In genomic region chr11:117614695-117615094, GRCh38 we compare ENCODE assay signal across 19 cellular contexts.
DNase-seq lines count a peak whose midpoint lies in the region; ATAC-seq and TF ChIP-seq lines count a peak whose summit lies in the region.
"Had no signal": no experiment of that assay in that cellular context is flagged by ENCODE, and none has a peak within 500 bp of the region (broad histone marks: within the 10 kb centered on the region; RNA-seq: fewer than 3 reads in every experiment).

No MANE protein-coding gene starts in this region.

- no peak overlapping the region for H4K8ac ChIP-seq in IMR-90 (ENCODE audit: low read depth in 2 of 2, low read length in 2 of 2)

- POLR2A ChIA-PET in IMR-90 (lab: Charles Lee; ENCODE audit: unreplicated experiment) = no interaction called here

- no peak overlapping the region for H3K4me3 ChIP-seq in GM06990 (replicated peaks; ENCODE audit: low read depth, low read length)
- no peak overlapping the region for H3K4me3 ChIP-seq in IMR-90 (ENCODE audit: insufficient read depth, low read depth, low read length)
- H3K4me3 ChIP-seq in sigmoid colon = no peak overlapping the region
- H3K4me3 ChIP-seq: pancreas had no signal

- H3K14ac ChIP-seq in IMR-90 (replicated peaks; ENCODE audit: low read depth, low read length) = no peak overlapping the region

- no peak overlapping the region for H4K5ac ChIP-seq in IMR-90 (ENCODE audit: low read depth, low read length)

- no peak overlapping the region for H2BK5ac ChIP-seq in IMR-90 (ENCODE audit: low read depth, low read length, poor library complexity, severe bottlenecking)

- H3K27me3 ChIP-seq in GM06990 (replicated peaks; ENCODE audit: control insufficient read depth, insufficient read depth, low read length) (no peaks in the 10 kb centered on the region), IMR-90 (ENCODE audit: control insufficient read depth, insufficient read depth, low read length) (peaks cover 7% of the 10 kb centered on the region), sigmoid colon (no peaks in the 10 kb centered on the region)
- H3K27me3 ChIP-seq: pancreas had no signal

- intact Hi-C loops in IMR-90 (cut with micrococcal nuclease) (no loop called here), sigmoid colon (cut with DNase I) (no loop called here)

- no peak overlapping the region for H2BK20ac ChIP-seq in IMR-90 (ENCODE audit: low read depth, low read length)

- no peaks in the 10 kb centered on the region for H3K9me1 ChIP-seq in IMR-90 (ENCODE audit: insufficient read depth, low read length)

- H3K4ac ChIP-seq in IMR-90 (ENCODE audit: low read depth, low read length) = no peak overlapping the region

- BruUV-seq in IMR-90 (replicated peaks; lab: Mats Ljungman, UMichigan) = no TSS peak

- in situ Hi-C loops in IMR-90 (cut with MboI; ENCODE audit: low sequenced_read_pairs) = no loop called here

- no peaks in the 10 kb centered on the region for H3K79me1 ChIP-seq in IMR-90 (ENCODE audit: low read depth in 1 of 2, low read length in 2 of 2)

- peaks cover 23% of the 10 kb centered on the region for H3K4me1 Mint-ChIP-seq in chondrocyte (ENCODE audit: low read depth)
- H3K4me1 Mint-ChIP-seq in activated T-cell treated with anti-CD3 and anti-CD28 coated beads, Interleukin-2, amount 50 U/mL, for 72 hours (ENCODE audit: low read depth) = peaks cover 14% of the 10 kb centered on the region
- H3K4me1 Mint-ChIP-seq: mesothelial cell of epicardium, natural killer cell had no signal

- no peak overlapping the region for H3K18ac ChIP-seq in IMR-90 (ENCODE audit: low read depth, low read length)

- no peak overlapping the region for H3K4me3 Mint-ChIP-seq in chondrocyte (ENCODE audit: unreplicated experiment)
- H3K4me3 Mint-ChIP-seq in activated T-cell treated with anti-CD3 and anti-CD28 coated beads, Interleukin-2, amount 50 U/mL, for 72 hours = no peak overlapping the region
- H3K4me3 Mint-ChIP-seq: activated CD4-positive, alpha-beta memory T cell treated with anti-CD3 and anti-CD28 coated beads, Interleukin-2, amount 10 ng/mL, durations not matched to agents 7 days and 5 days; CD4-positive, CD25-positive, alpha-beta regulatory T cell; dendritic cell treated with granulocyte-macrophage colony-stimulating factor and Interleukin-4, amounts not matched to agents 40 ng/mL and 50 ng/mL, for 4 days; mesothelial cell of epicardium; natural killer cell; T-helper 17 cell had no signal

- H3K36me3 Mint-ChIP-seq in chondrocyte (ENCODE audit: low read depth) = no peaks in the 10 kb centered on the region
- no peaks in the 10 kb centered on the region for H3K36me3 Mint-ChIP-seq in activated T-cell treated with anti-CD3 and anti-CD28 coated beads, Interleukin-2, amount 50 U/mL, for 72 hours (ENCODE audit: insufficient read depth in 2 of 2)
- H3K36me3 Mint-ChIP-seq: CD4-positive, CD25-positive, alpha-beta regulatory T cell; mesothelial cell of epicardium; natural killer cell had no signal

- no peak overlapping the region for H2BK120ac ChIP-seq in IMR-90 (ENCODE audit: low read depth, low read length)

- H3K9me3 ChIP-seq in IMR-90 (ENCODE audit: control insufficient read depth, insufficient read depth, low read length) = no peaks in the 10 kb centered on the region
- H3K9me3 ChIP-seq in sigmoid colon = no peaks in the 10 kb centered on the region
- H3K9me3 ChIP-seq: pancreas had no signal

- H3K27ac Mint-ChIP-seq in chondrocyte (ENCODE audit: unreplicated experiment) = no peak overlapping the region
- H3K27ac Mint-ChIP-seq in activated T-cell treated with anti-CD3 and anti-CD28 coated beads, Interleukin-2, amount 50 U/mL, for 72 hours = no peak overlapping the region
- H3K27ac Mint-ChIP-seq: activated CD4-positive, alpha-beta memory T cell treated with anti-CD3 and anti-CD28 coated beads, Interleukin-2, amount 10 ng/mL, durations not matched to agents 7 days and 5 days; CD4-positive, CD25-positive, alpha-beta regulatory T cell; dendritic cell treated with granulocyte-macrophage colony-stimulating factor and Interleukin-4, amounts not matched to agents 40 ng/mL and 50 ng/mL, for 4 days; mesothelial cell of epicardium; natural killer cell; T-helper 17 cell had no signal

- H3K36me3 ChIP-seq in GM06990 (ENCODE audit: control insufficient read depth, insufficient read depth, low read length) = no peaks in the 10 kb centered on the region
- H3K36me3 ChIP-seq in IMR-90 (ENCODE audit: control insufficient read depth, insufficient read depth, low read length) = no peaks in the 10 kb centered on the region
- no peaks in the 10 kb centered on the region for H3K36me3 ChIP-seq in sigmoid colon
- H3K36me3 ChIP-seq: pancreas had no signal

- TF ChIP-seq CTCF in GM06990 (IDR thresholded peaks at IDR 0.05; ENCODE audit: insufficient read depth, low read length, poor library complexity, severe bottlenecking) (peak; percentile 24), IMR-90 (conservative IDR thresholded peaks at IDR 0.05; ENCODE audit: low read depth, low read length) (no peak), chondrocyte (IDR thresholded peaks at IDR 0.05) (peak; percentile 10), sigmoid colon (IDR thresholded peaks at IDR 0.05) (no peak), GM20000 (IDR thresholded peaks at IDR 0.05; ENCODE audit: extremely low read depth, missing control alignments) (no peak)

- 80% methylated on average over 1 of the region's 4 CpGs; no CpG with 5 or more reads in 1 of the 2 experiments for WGBS in IMR-90 (ENCODE audit: extremely low coverage in 2 of 2, insufficient read length in 1 of 2), 2 experiments
- 89 to 92% methylated on average over 4 of the region's 4 CpGs for WGBS in sigmoid colon, 2 donors

- no peak overlapping the region for H3K4me2 ChIP-seq in IMR-90 (ENCODE audit: low read depth, low read length)

- no peak for ATAC-seq in IMR-90 (ENCODE audit: low read depth)
- ATAC-seq in activated T-cell treated with anti-CD3 and anti-CD28 coated beads, Interleukin-2, amount 50 U/mL, for 72 hours (replicated peaks in 1 of 2) = no peak
- ATAC-seq: left colon, natural killer cell, pancreas, T-helper 17 cell had no signal

- peaks cover 2% of the 10 kb centered on the region for H3K9me3 Mint-ChIP-seq in chondrocyte (ENCODE audit: low read depth)
- no peaks in the 10 kb centered on the region for H3K9me3 Mint-ChIP-seq in activated T-cell treated with anti-CD3 and anti-CD28 coated beads, Interleukin-2, amount 50 U/mL, for 72 hours
- H3K9me3 Mint-ChIP-seq: activated CD4-positive, alpha-beta memory T cell treated with anti-CD3 and anti-CD28 coated beads, Interleukin-2, amount 10 ng/mL, durations not matched to agents 7 days and 5 days; dendritic cell treated with granulocyte-macrophage colony-stimulating factor and Interleukin-4, amounts not matched to agents 40 ng/mL and 50 ng/mL, for 4 days; mesothelial cell of epicardium; natural killer cell had no signal

- H3K27ac ChIP-seq in IMR-90 (ENCODE audit: insufficient read depth, low read length) (no peak overlapping the region), sigmoid colon (no peak overlapping the region)
- H3K27ac ChIP-seq: pancreas had no signal

- TF ChIP-seq EP300 in sigmoid colon (IDR thresholded peaks at IDR 0.05) = no peak

- H3K4me1 ChIP-seq in IMR-90 (ENCODE audit: control insufficient read depth, insufficient read depth, low read length) = no peaks in the 10 kb centered on the region
- no peaks in the 10 kb centered on the region for H3K4me1 ChIP-seq in sigmoid colon
- H3K4me1 ChIP-seq: pancreas had no signal

- no peak overlapping the region for H4K91ac ChIP-seq in IMR-90 (ENCODE audit: insufficient read depth, low read depth, low read length)

- no peak for DNase-seq in GM06990 (ENCODE audit: extremely low read depth, insufficient read length)
- DNase-seq in IMR-90 = no peak
- no peak for DNase-seq in chondrocyte (ENCODE audit: low spot score)
- DNase-seq in sigmoid colon = peak; percentile 11
- DNase-seq in activated T-cell treated with anti-CD3 and anti-CD28 coated beads, Interleukin-2, amount 50 U/mL, for 72 hours = no peak
- DNase-seq in NCI-H82 treated with DMSO at 0.1 percent for 48 hours (lab: John Stamatoyannopoulos, UW; ENCODE audit: unreplicated experiment) = no peak
- no peak for DNase-seq in GM20000 (ENCODE audit: low spot score)
- DNase-seq: activated CD4-positive, alpha-beta memory T cell treated with anti-CD3 and anti-CD28 coated beads, Interleukin-2, amount 10 ng/mL, durations not matched to agents 7 days and 5 days; activated T-cell treated with anti-CD3 and anti-CD28 coated beads for 4 hours; CD4-positive, CD25-positive, alpha-beta regulatory T cell; left colon; MM.1S; natural killer cell; NCI-H1436; NCI-H524; pancreas; T-helper 17 cell had no signal

- H2AK9ac ChIP-seq in IMR-90 (replicated peaks; ENCODE audit: low read depth, low read length, poor library complexity) = no peak overlapping the region

- no peak for TF ChIP-seq POLR2A in IMR-90 (IDR thresholded peaks at IDR 0.05; ENCODE audit: low read depth, low read length)
- TF ChIP-seq POLR2A in sigmoid colon (IDR thresholded peaks at IDR 0.05) = no peak

- dilution Hi-C loops in IMR-90 (cut with HindIII; ENCODE audit: low sequenced_read_pairs, unreplicated experiment) = no loop called here

- H3K56ac ChIP-seq in IMR-90 (ENCODE audit: extremely low read depth, insufficient read depth, low read length) = no peak overlapping the region

- peak overlapping the region; percentile 6 for H2AFZ ChIP-seq in IMR-90 (replicated peaks; ENCODE audit: low read length, poor library complexity)

- no peak overlapping the region for H3K9ac ChIP-seq in IMR-90 (ENCODE audit: low read depth, low read length)

- no peak overlapping the region for H3K23ac ChIP-seq in IMR-90 (ENCODE audit: low read depth, low read length)

- no peaks in the 10 kb centered on the region for H4K20me1 ChIP-seq in IMR-90 (ENCODE audit: insufficient read depth, low read length)

- H2AK5ac ChIP-seq in IMR-90 (ENCODE audit: low read depth, low read length) = no peak overlapping the region

- peaks cover 22% of the 10 kb centered on the region for H3K27me3 Mint-ChIP-seq in chondrocyte (ENCODE audit: low read depth)
- H3K27me3 Mint-ChIP-seq in activated T-cell treated with anti-CD3 and anti-CD28 coated beads, Interleukin-2, amount 50 U/mL, for 72 hours (ENCODE audit: low read depth) = peaks cover 35% of the 10 kb centered on the region

- CTCF ChIA-PET in IMR-90 (lab: Yijun Ruan, JAX) = interaction anchor here (1.4 kb wide), 1 partner anchor 10 kb away, joined by 4 read pairs; no protein-coding TSS in a partner anchor

- no peak for TF ChIP-seq RAD21 in IMR-90 (IDR thresholded peaks at IDR 0.05; ENCODE audit: low read length)

- H2BK15ac ChIP-seq in IMR-90 (ENCODE audit: low read depth, low read length) = no peak overlapping the region

TF ChIP-seq in IMR-90, 13 proteins besides CTCF, POLR2A, EP300 and RAD21 (continues in another document):
- no peak for TF ChIP-seq FOS (IDR thresholded peaks at IDR 0.05; ENCODE audit: low read depth, low read length)

Comparison
In these comparisons a context has a peak if more than half of its experiments do, and no peak if none do; other contexts are left out.
1. CTCF ChIP-seq: peak in GM06990 (single experiment) and chondrocyte (single experiment); none in IMR-90 (single experiment), sigmoid colon (0 of 4) and GM20000 (single experiment).